Comparison of ENCODE assay signal across 1 cellular context in the genomic region with DNA sequence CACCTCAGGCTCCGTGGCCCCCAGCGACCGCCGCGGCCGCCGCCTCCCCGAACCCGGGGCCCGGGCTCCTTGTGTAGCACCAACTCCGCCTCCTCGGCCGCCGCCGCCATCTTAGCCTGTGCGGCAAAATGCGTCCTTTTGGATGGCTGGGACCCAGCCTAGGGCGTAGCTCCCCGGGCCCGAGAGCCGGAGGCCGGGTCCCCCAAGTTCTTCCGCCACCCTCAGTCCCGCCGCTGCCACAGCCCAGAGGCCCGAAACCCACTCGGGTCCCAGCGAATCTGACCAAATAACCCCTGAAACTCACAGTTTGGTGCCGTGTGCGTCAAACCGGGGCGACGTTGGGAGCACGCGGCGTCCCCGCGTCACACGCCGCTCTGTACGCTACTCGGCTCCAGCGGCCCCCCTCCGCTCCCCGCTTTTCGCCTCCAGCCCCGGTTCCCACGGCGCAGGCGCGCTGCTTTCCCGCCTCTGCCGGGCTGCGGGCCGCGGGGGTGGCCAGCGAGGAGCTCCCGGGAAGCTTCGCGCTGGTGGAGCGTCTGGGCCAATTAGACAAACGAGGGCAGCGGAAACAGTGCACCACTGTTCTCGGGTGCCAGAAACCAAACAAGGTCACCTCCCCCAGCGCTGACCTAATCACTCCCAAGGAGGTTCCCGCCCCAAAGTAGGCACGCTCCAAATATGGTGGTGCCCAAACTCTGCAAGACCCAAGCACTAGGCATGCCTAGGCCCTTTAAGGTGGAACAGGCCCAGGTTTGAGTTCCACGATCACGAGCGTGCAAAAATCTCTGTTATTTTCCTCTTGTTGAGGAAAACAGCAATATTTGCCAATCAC.
TF ChIP-seq lines count a peak whose summit lies in the region.

A gene (minus strand): TSS at position 350 of the 832 bp plus-strand sequence. CDS start 39,682 bp downstream, outside the sequence.

TF ChIP-seq in HepG2, 621 proteins besides CTCF, POLR2A, EP300 and RAD21 (continued from another document and continues in another):
- peak; percentile 98 for TF ChIP-seq FOXC1 (CRISPR knock-in tag; IDR thresholded peaks at IDR 0.05; ENCODE audit: borderline replicate concordance)
- TF ChIP-seq KAT7 (CRISPR knock-in tag; IDR thresholded peaks at IDR 0.05; ENCODE audit: borderline replicate concordance) = peak; percentile 39; the same call in 1 of the 2 replicates
- peak; percentile 57; the same call in 1 of the 2 replicates for TF ChIP-seq RARA (CRISPR knock-in tag; IDR thresholded peaks at IDR 0.05)
- TF ChIP-seq ZNF652 (CRISPR knock-in tag; IDR thresholded peaks at IDR 0.05; ENCODE audit: borderline replicate concordance, low read depth) = no peak
- 0 out of 2 replicates have a peak, but pooled peaks have one; percentile 40 for TF ChIP-seq ZNF34 (CRISPR knock-in tag; IDR thresholded peaks at IDR 0.05; ENCODE audit: borderline replicate concordance)
- TF ChIP-seq YEATS2 (CRISPR knock-in tag; IDR thresholded peaks at IDR 0.05; ENCODE audit: borderline replicate concordance) = peak; percentile 86; the same call in 1 of the 2 replicates
- TF ChIP-seq ELF1 (CRISPR knock-in tag; IDR thresholded peaks at IDR 0.05) = no peak; the same call in 1 of the 2 replicates
- peak; percentile 94 for TF ChIP-seq ZSCAN9 (CRISPR knock-in tag; IDR thresholded peaks at IDR 0.05; ENCODE audit: borderline replicate concordance)
- TF ChIP-seq, protein P1, sequence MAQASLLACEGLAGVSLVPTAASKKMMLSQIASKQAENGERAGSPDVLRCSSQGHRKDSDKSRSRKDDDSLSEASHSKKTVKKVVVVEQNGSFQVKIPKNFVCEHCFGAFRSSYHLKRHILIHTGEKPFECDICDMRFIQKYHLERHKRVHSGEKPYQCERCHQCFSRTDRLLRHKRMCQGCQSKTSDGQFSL (CRISPR knock-in tag; IDR thresholded peaks at IDR 0.05) = peak; percentile 82; the same call in 1 of the 2 replicates
- TF ChIP-seq, protein P2, sequence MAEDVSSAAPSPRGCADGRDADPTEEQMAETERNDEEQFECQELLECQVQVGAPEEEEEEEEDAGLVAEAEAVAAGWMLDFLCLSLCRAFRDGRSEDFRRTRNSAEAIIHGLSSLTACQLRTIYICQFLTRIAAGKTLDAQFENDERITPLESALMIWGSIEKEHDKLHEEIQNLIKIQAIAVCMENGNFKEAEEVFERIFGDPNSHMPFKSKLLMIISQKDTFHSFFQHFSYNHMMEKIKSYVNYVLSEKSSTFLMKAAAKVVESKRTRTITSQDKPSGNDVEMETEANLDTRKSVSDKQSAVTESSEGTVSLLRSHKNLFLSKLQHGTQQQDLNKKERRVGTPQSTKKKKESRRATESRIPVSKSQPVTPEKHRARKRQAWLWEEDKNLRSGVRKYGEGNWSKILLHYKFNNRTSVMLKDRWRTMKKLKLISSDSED (CRISPR knock-in tag; IDR thresholded peaks at IDR 0.05) = peak; percentile 76; the same call in 1 of the 2 replicates
- no peak for TF ChIP-seq MBD4 (IDR thresholded peaks at IDR 0.05; ENCODE audit: borderline replicate concordance, low read length)
- TF ChIP-seq ZNF703 (CRISPR knock-in tag; IDR thresholded peaks at IDR 0.05; ENCODE audit: borderline replicate concordance) = peak; percentile 71; the same call in 1 of the 2 replicates
- peak; percentile 64; the same call in 1 of the 2 replicates for TF ChIP-seq ZBTB20 (CRISPR knock-in tag; IDR thresholded peaks at IDR 0.05; ENCODE audit: borderline replicate concordance, low read depth)
- peak; percentile 29; the same call in 1 of the 2 replicates for TF ChIP-seq GATA4 (IDR thresholded peaks at IDR 0.05; ENCODE audit: borderline replicate concordance, low read depth)
- TF ChIP-seq HES4 (CRISPR knock-in tag; IDR thresholded peaks at IDR 0.05; ENCODE audit: borderline replicate concordance) = peak; percentile 99
- TF ChIP-seq ARNTL (CRISPR knock-in tag; IDR thresholded peaks at IDR 0.05) = peak; percentile 61
- TF ChIP-seq SMARCC2 (IDR thresholded peaks at IDR 0.05) = no peak
- TF ChIP-seq KDM2A (CRISPR knock-in tag; IDR thresholded peaks at IDR 0.05; ENCODE audit: borderline replicate concordance, low read depth) = peak; percentile 80; the same call in 1 of the 2 replicates
- TF ChIP-seq MED1 (CRISPR knock-in tag; IDR thresholded peaks at IDR 0.05) = peak; percentile 77
- TF ChIP-seq, protein P3, sequence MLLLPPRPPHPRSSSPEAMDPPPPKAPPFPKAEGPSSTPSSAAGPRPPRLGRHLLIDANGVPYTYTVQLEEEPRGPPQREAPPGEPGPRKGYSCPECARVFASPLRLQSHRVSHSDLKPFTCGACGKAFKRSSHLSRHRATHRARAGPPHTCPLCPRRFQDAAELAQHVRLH (CRISPR knock-in tag; IDR thresholded peaks at IDR 0.05; ENCODE audit: borderline replicate concordance, low read depth) = peak; percentile 93; the same call in 1 of the 2 replicates
- TF ChIP-seq ZBTB38 (CRISPR knock-in tag; IDR thresholded peaks at IDR 0.05) = peak; percentile 71; the same call in 1 of the 2 replicates
- TF ChIP-seq ZNF121 (CRISPR knock-in tag; IDR thresholded peaks at IDR 0.05) = 0 out of 2 replicates have a peak, but pooled peaks have one; percentile 9
- TF ChIP-seq, protein P4, sequence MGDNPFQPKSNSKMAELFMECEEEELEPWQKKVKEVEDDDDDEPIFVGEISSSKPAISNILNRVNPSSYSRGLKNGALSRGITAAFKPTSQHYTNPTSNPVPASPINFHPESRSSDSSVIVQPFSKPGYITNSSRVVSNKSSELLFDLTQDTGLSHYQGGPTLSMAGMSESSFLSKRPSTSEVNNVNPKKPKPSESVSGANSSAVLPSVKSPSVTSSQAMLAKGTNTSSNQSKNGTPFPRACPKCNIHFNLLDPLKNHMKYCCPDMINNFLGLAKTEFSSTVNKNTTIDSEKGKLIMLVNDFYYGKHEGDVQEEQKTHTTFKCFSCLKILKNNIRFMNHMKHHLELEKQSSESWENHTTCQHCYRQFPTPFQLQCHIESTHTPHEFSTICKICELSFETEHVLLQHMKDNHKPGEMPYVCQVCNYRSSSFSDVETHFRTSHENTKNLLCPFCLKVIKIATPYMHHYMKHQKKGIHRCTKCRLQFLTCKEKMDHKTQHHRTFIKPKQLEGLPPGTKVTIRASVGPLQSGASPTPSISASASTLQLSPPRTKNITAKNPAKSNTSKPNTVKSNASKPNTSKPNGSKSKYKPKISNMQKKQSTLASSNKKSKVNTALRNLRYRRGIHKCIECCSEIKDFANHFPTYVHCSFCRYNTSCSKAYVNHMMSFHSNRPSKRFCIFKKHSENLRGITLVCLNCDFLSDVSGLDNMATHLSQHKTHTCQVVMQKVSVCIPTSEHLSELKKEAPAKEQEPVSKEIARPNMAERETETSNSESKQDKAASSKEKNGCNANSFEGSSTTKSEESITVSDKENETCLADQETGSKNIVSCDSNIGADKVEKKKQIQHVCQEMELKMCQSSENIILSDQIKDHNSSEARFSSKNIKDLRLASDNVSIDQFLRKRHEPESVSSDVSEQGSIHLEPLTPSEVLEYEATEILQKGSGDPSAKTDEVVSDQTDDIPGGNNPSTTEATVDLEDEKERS (CRISPR knock-in tag; IDR thresholded peaks at IDR 0.05) = peak; percentile 78
- peak; percentile 37 for TF ChIP-seq FOSL2 (CRISPR knock-in tag; IDR thresholded peaks at IDR 0.05)
- peak; percentile 71 for TF ChIP-seq NFYB (CRISPR knock-in tag; IDR thresholded peaks at IDR 0.05)
- TF ChIP-seq ZNF7 (CRISPR knock-in tag; IDR thresholded peaks at IDR 0.05) = no peak
- TF ChIP-seq, protein P5, sequence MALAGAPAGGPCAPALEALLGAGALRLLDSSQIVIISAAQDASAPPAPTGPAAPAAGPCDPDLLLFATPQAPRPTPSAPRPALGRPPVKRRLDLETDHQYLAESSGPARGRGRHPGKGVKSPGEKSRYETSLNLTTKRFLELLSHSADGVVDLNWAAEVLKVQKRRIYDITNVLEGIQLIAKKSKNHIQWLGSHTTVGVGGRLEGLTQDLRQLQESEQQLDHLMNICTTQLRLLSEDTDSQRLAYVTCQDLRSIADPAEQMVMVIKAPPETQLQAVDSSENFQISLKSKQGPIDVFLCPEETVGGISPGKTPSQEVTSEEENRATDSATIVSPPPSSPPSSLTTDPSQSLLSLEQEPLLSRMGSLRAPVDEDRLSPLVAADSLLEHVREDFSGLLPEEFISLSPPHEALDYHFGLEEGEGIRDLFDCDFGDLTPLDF (CRISPR knock-in tag; IDR thresholded peaks at IDR 0.05) = peak; percentile 97
- TF ChIP-seq, protein P6, sequence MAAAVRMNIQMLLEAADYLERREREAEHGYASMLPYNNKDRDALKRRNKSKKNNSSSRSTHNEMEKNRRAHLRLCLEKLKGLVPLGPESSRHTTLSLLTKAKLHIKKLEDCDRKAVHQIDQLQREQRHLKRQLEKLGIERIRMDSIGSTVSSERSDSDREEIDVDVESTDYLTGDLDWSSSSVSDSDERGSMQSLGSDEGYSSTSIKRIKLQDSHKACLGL (CRISPR knock-in tag; IDR thresholded peaks at IDR 0.05) = peak; percentile 83
- 0 out of 2 replicates have a peak, but pooled peaks have one; percentile 36 for TF ChIP-seq ZBTB42 (CRISPR knock-in tag; IDR thresholded peaks at IDR 0.05)
- TF ChIP-seq, protein P7, sequence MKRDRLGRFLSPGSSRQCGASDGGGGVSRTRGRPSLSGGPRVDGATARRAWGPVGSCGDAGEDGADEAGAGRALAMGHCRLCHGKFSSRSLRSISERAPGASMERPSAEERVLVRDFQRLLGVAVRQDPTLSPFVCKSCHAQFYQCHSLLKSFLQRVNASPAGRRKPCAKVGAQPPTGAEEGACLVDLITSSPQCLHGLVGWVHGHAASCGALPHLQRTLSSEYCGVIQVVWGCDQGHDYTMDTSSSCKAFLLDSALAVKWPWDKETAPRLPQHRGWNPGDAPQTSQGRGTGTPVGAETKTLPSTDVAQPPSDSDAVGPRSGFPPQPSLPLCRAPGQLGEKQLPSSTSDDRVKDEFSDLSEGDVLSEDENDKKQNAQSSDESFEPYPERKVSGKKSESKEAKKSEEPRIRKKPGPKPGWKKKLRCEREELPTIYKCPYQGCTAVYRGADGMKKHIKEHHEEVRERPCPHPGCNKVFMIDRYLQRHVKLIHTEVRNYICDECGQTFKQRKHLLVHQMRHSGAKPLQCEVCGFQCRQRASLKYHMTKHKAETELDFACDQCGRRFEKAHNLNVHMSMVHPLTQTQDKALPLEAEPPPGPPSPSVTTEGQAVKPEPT (CRISPR knock-in tag; IDR thresholded peaks at IDR 0.05; ENCODE audit: low read depth) = peak; percentile 100
- no peak for TF ChIP-seq ZNF724P (CRISPR knock-in tag; IDR thresholded peaks at IDR 0.05; ENCODE audit: borderline replicate concordance)
- peak; percentile 82; the same call in 1 of the 2 replicates for TF ChIP-seq ZNF773 (CRISPR knock-in tag; IDR thresholded peaks at IDR 0.05; ENCODE audit: borderline replicate concordance)
- TF ChIP-seq FOXA1 (IDR thresholded peaks at IDR 0.05) = no peak
- TF ChIP-seq FOXA1 (CRISPR knock-in tag; IDR thresholded peaks at IDR 0.05) = peak; percentile 36; the same call in 1 of the 2 replicates
- no peak for TF ChIP-seq PRPF4 (IDR thresholded peaks at IDR 0.05; ENCODE audit: low read depth, low read length, poor library complexity, severe bottlenecking)
- TF ChIP-seq ZNF850 (CRISPR knock-in tag; conservative IDR thresholded peaks at IDR 0.05) = 0 out of 2 replicates have a peak, but pooled peaks have one; percentile 77
- peak; percentile 71 for TF ChIP-seq ZNF768 (CRISPR knock-in tag; IDR thresholded peaks at IDR 0.05)
- TF ChIP-seq CREM (IDR thresholded peaks at IDR 0.05) = peak; percentile 55
- no peak for TF ChIP-seq CREM (CRISPR knock-in tag; IDR thresholded peaks at IDR 0.05)
- TF ChIP-seq TOE1 (CRISPR knock-in tag; IDR thresholded peaks at IDR 0.05) = no peak
- TF ChIP-seq ZNF24 (IDR thresholded peaks at IDR 0.05) = no peak
- TF ChIP-seq PHF21A (CRISPR knock-in tag; IDR thresholded peaks at IDR 0.05) = no peak; the same call in none of the 2 replicates
- TF ChIP-seq NFE2L1 (CRISPR knock-in tag; IDR thresholded peaks at IDR 0.05; ENCODE audit: borderline replicate concordance) = no peak
- TF ChIP-seq, protein P8, sequence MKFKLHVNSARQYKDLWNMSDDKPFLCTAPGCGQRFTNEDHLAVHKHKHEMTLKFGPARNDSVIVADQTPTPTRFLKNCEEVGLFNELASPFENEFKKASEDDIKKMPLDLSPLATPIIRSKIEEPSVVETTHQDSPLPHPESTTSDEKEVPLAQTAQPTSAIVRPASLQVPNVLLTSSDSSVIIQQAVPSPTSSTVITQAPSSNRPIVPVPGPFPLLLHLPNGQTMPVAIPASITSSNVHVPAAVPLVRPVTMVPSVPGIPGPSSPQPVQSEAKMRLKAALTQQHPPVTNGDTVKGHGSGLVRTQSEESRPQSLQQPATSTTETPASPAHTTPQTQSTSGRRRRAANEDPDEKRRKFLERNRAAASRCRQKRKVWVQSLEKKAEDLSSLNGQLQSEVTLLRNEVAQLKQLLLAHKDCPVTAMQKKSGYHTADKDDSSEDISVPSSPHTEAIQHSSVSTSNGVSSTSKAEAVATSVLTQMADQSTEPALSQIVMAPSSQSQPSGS (CRISPR knock-in tag; IDR thresholded peaks at IDR 0.05) = peak; percentile 81; the same call in 1 of the 2 replicates
- TF ChIP-seq GTF3A (CRISPR knock-in tag; conservative IDR thresholded peaks at IDR 0.05) = no peak
- TF ChIP-seq ZNF775 (CRISPR knock-in tag; IDR thresholded peaks at IDR 0.05; ENCODE audit: borderline replicate concordance) = peak; percentile 57; the same call in 1 of the 2 replicates
- no peak for TF ChIP-seq ZNF337 (CRISPR knock-in tag; IDR thresholded peaks at IDR 0.05; ENCODE audit: borderline replicate concordance, low read depth)
- TF ChIP-seq ZNF749 (CRISPR knock-in tag; IDR thresholded peaks at IDR 0.05; ENCODE audit: borderline replicate concordance) = peak; percentile 79
- TF ChIP-seq GPN1 (CRISPR knock-in tag; IDR thresholded peaks at IDR 0.05; ENCODE audit: borderline replicate concordance) = no peak
- no peak for TF ChIP-seq NONO (IDR thresholded peaks at IDR 0.05)
- peak; percentile 93 for TF ChIP-seq NONO (CRISPR knock-in tag; conservative IDR thresholded peaks at IDR 0.05)
- TF ChIP-seq MTF2 (CRISPR knock-in tag; IDR thresholded peaks at IDR 0.05; ENCODE audit: borderline replicate concordance) = no peak
- TF ChIP-seq XRCC5 (optimal IDR thresholded peaks at IDR 0.05; ENCODE audit: low read length) = peak; percentile 64
- TF ChIP-seq ZNF674 (CRISPR knock-in tag; IDR thresholded peaks at IDR 0.05; ENCODE audit: low read depth) = no peak
- no peak for TF ChIP-seq FOXK2 (IDR thresholded peaks at IDR 0.05)
- TF ChIP-seq HDAC1 (CRISPR knock-in tag; IDR thresholded peaks at IDR 0.05) = peak; percentile 81
- TF ChIP-seq CREB1 (IDR thresholded peaks at IDR 0.05) = peak; percentile 80
- peak; percentile 77 for TF ChIP-seq CREB1 (CRISPR knock-in tag; IDR thresholded peaks at IDR 0.05)
- peak; percentile 60; the same call in 1 of the 2 replicates for TF ChIP-seq MXD4 (CRISPR knock-in tag; IDR thresholded peaks at IDR 0.05)
- TF ChIP-seq BRD4 (CRISPR knock-in tag; IDR thresholded peaks at IDR 0.05) = no peak; the same call in none of the 2 replicates
- peak; percentile 76 for TF ChIP-seq HNRNPLL (IDR thresholded peaks at IDR 0.05; ENCODE audit: low read depth, low read length, poor library complexity, severe bottlenecking)
- TF ChIP-seq, protein P9, sequence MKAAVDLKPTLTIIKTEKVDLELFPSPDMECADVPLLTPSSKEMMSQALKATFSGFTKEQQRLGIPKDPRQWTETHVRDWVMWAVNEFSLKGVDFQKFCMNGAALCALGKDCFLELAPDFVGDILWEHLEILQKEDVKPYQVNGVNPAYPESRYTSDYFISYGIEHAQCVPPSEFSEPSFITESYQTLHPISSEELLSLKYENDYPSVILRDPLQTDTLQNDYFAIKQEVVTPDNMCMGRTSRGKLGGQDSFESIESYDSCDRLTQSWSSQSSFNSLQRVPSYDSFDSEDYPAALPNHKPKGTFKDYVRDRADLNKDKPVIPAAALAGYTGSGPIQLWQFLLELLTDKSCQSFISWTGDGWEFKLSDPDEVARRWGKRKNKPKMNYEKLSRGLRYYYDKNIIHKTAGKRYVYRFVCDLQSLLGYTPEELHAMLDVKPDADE (CRISPR knock-in tag; IDR thresholded peaks at IDR 0.05) = peak; percentile 92
- TF ChIP-seq ZNF30 (CRISPR knock-in tag; IDR thresholded peaks at IDR 0.05) = no peak; the same call in 1 of the 2 replicates
